13 cellular contexts compared by ENCODE assay signal in the genomic region with DNA sequence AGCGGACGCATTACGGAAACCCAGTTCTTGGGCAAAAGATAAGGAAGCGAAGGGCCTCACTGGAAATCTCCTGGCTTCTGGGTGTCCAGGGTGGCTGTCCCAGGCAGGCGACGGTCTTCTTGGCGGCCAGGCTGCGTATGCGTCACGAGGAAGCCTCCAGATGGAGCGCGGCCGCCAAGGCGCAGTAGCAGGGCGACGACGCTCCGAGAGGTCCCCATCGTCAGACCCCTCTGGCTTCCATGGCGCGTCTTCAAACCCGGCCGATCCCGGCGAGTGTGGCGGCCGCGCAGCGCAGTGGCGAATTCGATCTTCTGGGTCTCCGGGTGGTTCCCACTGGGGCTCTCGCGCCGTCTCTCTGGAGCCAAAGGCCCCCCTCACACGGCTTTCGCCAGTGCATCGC. TPM values are rescaled to one million over a fixed set of nuclear protein-coding genes. Genes with fewer than 3 reads are reported as not detected.
DNase-seq lines count a peak whose midpoint lies in the region; ATAC-seq, FAIRE-seq and TF ChIP-seq lines count a peak whose summit lies in the region.
"Had no signal": no experiment of that assay in that cellular context is flagged by ENCODE, and none has a peak within 500 bp of the region (broad histone marks: within the 10 kb centered on the region; RNA-seq: fewer than 3 reads in every experiment).

No MANE protein-coding gene starts in this region.

- no peak for DNase-seq in AG09309 (ENCODE audit: low read depth)
- no peak for DNase-seq in GM06990 (ENCODE audit: extremely low read depth, insufficient read length)
- peak; percentile 37 for DNase-seq in cerebellar cortex (ENCODE audit: low spot score)
- DNase-seq in naive thymus-derived CD8-positive, alpha-beta T cell, result peak in 1 of 10 donors; percentile 7
- no peak for DNase-seq in D721Med (ENCODE audit: insufficient read length, low spot score)
- no peak for DNase-seq in HPDE6-E6E7 (ENCODE audit: extremely low spot score)
- DNase-seq in GF-D8 (lab: John Stamatoyannopoulos, UW), result no peak
- DNase-seq in stimulated activated naive B cell treated with anti-CD40 and anti-IgM and Interleukin-4, amounts not matched to agents 10 μg/mL and 1 μg/mL and 100 μg/mL, for 72 hours, result no peak
- DNase-seq: activated CD4-positive, alpha-beta T cell treated with anti-CD3 and anti-CD28 coated beads for 1 hour; DMS153; NCI-H187; NCI-H748 treated with DMSO at 0.1 percent for 48 hours had no signal

- peak overlapping the region; percentile 27 for H3K4me3 ChIP-seq in AG09309 (ENCODE audit: control insufficient read depth, low read depth, low read length)
- H3K4me3 ChIP-seq in GM06990 (replicated peaks; ENCODE audit: low read depth, low read length), result peak overlapping the region; percentile 20

- no peak for FAIRE-seq in D721Med (lab: Jason Lieb, UNC)

- no peaks in the 10 kb centered on the region for H3K36me3 Mint-ChIP-seq in naive thymus-derived CD8-positive, alpha-beta T cell
- no peaks in the 10 kb centered on the region for H3K36me3 Mint-ChIP-seq in stimulated activated naive B cell treated with anti-CD40 and anti-IgM and Interleukin-4, amounts not matched to agents 10 μg/mL and 1 μg/mL and 100 μg/mL, for 72 hours

- no peak for ATAC-seq in naive thymus-derived CD8-positive, alpha-beta T cell
- ATAC-seq in stimulated activated naive B cell treated with anti-CD40 and anti-IgM and Interleukin-4, amounts not matched to agents 10 μg/mL and 1 μg/mL and 100 μg/mL, for 72 hours (replicated peaks), result no peak

- peak overlapping the region; percentile 57 to 83 (median 70) for H3K4me3 Mint-ChIP-seq in naive thymus-derived CD8-positive, alpha-beta T cell
- peak overlapping the region in 1 of 2 donors; percentile 60 for H3K4me3 Mint-ChIP-seq in stimulated activated naive B cell treated with anti-CD40 and anti-IgM and Interleukin-4, amounts not matched to agents 10 μg/mL and 1 μg/mL and 100 μg/mL, for 72 hours

- no peaks in the 10 kb centered on the region for H3K36me3 ChIP-seq in GM06990 (ENCODE audit: control insufficient read depth, insufficient read depth, low read length)

- POLR2A ChIA-PET in naive thymus-derived CD8-positive, alpha-beta T cell (lab: Charles Lee), result no interaction called here

- peaks cover 0 to 5% (median 2%) of the 10 kb centered on the region in 5 donors for H3K27me3 Mint-ChIP-seq in naive thymus-derived CD8-positive, alpha-beta T cell
- peaks cover 3 to 14% of the 10 kb centered on the region in 2 donors for H3K27me3 Mint-ChIP-seq in stimulated activated naive B cell treated with anti-CD40 and anti-IgM and Interleukin-4, amounts not matched to agents 10 μg/mL and 1 μg/mL and 100 μg/mL, for 72 hours

- H3K27me3 ChIP-seq in GM06990 (replicated peaks; ENCODE audit: control insufficient read depth, insufficient read depth, low read length), result no peaks in the 10 kb centered on the region

- H3K4me1 Mint-ChIP-seq in naive thymus-derived CD8-positive, alpha-beta T cell, result peaks cover 6 to 34% (median 26%) of the 10 kb centered on the region in 4 donors
- peaks cover 5 to 7% of the 10 kb centered on the region in 2 donors for H3K4me1 Mint-ChIP-seq in stimulated activated naive B cell treated with anti-CD40 and anti-IgM and Interleukin-4, amounts not matched to agents 10 μg/mL and 1 μg/mL and 100 μg/mL, for 72 hours

- H3K9me3 Mint-ChIP-seq in naive thymus-derived CD8-positive, alpha-beta T cell, result no peaks in the 10 kb centered on the region
- H3K9me3 Mint-ChIP-seq in stimulated activated naive B cell treated with anti-CD40 and anti-IgM and Interleukin-4, amounts not matched to agents 10 μg/mL and 1 μg/mL and 100 μg/mL, for 72 hours, result no peaks in the 10 kb centered on the region

- no peak for TF ChIP-seq CTCF in AG09309 (IDR thresholded peaks at IDR 0.05; ENCODE audit: control insufficient read depth, insufficient read depth, low read depth, low read length, missing control alignments)
- no peak for TF ChIP-seq CTCF in GM06990 (IDR thresholded peaks at IDR 0.05; ENCODE audit: insufficient read depth, low read length, poor library complexity, severe bottlenecking)
- TF ChIP-seq CTCF in D721Med (IDR thresholded peaks at IDR 0.05; ENCODE audit: insufficient read depth, missing control alignments), result no peak

- H3K27ac Mint-ChIP-seq in naive thymus-derived CD8-positive, alpha-beta T cell, result peak overlapping the region in 3 of 10 donors; percentile 38 to 53 (median 43)
- no peak overlapping the region for H3K27ac Mint-ChIP-seq in stimulated activated naive B cell treated with anti-CD40 and anti-IgM and Interleukin-4, amounts not matched to agents 10 μg/mL and 1 μg/mL and 100 μg/mL, for 72 hours

RNA-seq across cellular contexts. Expression of a gene that starts 13.8 kb away (rescaled TPM):
- total RNA-seq in naive thymus-derived CD8-positive, alpha-beta T cell, result not detected
- not detected for polyA plus RNA-seq in naive thymus-derived CD8-positive, alpha-beta T cell
- total RNA-seq: SK-MEL-5 had no signal

RNA-seq across cellular contexts. Expression of a gene that starts 54.2 kb away (rescaled TPM):
- not detected for total RNA-seq in naive thymus-derived CD8-positive, alpha-beta T cell
- not detected for polyA plus RNA-seq in naive thymus-derived CD8-positive, alpha-beta T cell
- total RNA-seq: SK-MEL-5 had no signal
